In genomic region chr12:64938179-64938578, GRCh38 we compare ENCODE assay signal across 30 cellular contexts.
"Had no signal": no experiment of that assay in that cellular context is flagged by ENCODE, and none has a peak within 500 bp of the region (broad histone marks: within the 10 kb centered on the region; RNA-seq: fewer than 3 reads in every experiment).

No MANE protein-coding gene starts in this region.

- H3K36me3 Mint-ChIP-seq: activated CD8-positive, alpha-beta memory T cell treated with anti-CD3 and anti-CD28 coated beads, Interleukin-2, amount 10 ng/mL, durations not matched to agents 7 days and 5 days; activated naive CD4-positive, alpha-beta T cell treated with anti-CD3 and anti-CD28 coated beads, Interleukin-2, amount 50 U/mL, for 24 hours; activated naive CD8-positive, alpha-beta T cell treated with anti-CD3 and anti-CD28 coated beads, Interleukin-2, amount 10 ng/mL, durations not matched to agents 7 days and 5 days had no signal

- H3K36me3 ChIP-seq: ascending aorta had no signal

- H3K4me3 Mint-ChIP-seq: activated CD4-positive, alpha-beta memory T cell treated with anti-CD3 and anti-CD28 coated beads, Interleukin-2, amount 10 ng/mL, durations not matched to agents 7 days and 5 days; activated CD8-positive, alpha-beta memory T cell treated with anti-CD3 and anti-CD28 coated beads, Interleukin-2, amount 10 ng/mL, durations not matched to agents 7 days and 5 days; activated naive CD4-positive, alpha-beta T cell treated with anti-CD3 and anti-CD28 coated beads, Interleukin-2, amount 50 U/mL, for 24 hours; activated naive CD8-positive, alpha-beta T cell treated with anti-CD3 and anti-CD28 coated beads, Interleukin-2, amount 10 ng/mL, durations not matched to agents 7 days and 5 days; activated T-cell treated with anti-CD3 and anti-CD28 coated beads, Interleukin-2, amount 50 U/mL, for 72 hours; activated T-helper 17 cell treated with anti-CD3 and anti-CD28 coated beads, Interleukin-2, amount 50 U/mL, for 72 hours; T-helper 1 cell treated with Interleukin-12 subunit alpha and Interleukin-12 subunit beta and Interleukin-4 antibody, amounts not matched to agents 30 μg/mL and 1 μg/mL, for 36 hours; T-helper 2 cell treated with Interferon-gamma antibody and Interleukin-4, amounts not matched to agents 5 μg/mL and 100 μg/mL, for 36 hours had no signal

- H3K27me3 ChIP-seq: ascending aorta had no signal

- H3K27ac Mint-ChIP-seq: activated CD4-positive, alpha-beta memory T cell treated with anti-CD3 and anti-CD28 coated beads, Interleukin-2, amount 10 ng/mL, durations not matched to agents 7 days and 5 days; activated CD8-positive, alpha-beta memory T cell treated with anti-CD3 and anti-CD28 coated beads, Interleukin-2, amount 10 ng/mL, durations not matched to agents 7 days and 5 days; activated naive CD4-positive, alpha-beta T cell treated with anti-CD3 and anti-CD28 coated beads, Interleukin-2, amount 50 U/mL, for 24 hours; activated naive CD8-positive, alpha-beta T cell treated with anti-CD3 and anti-CD28 coated beads, Interleukin-2, amount 10 ng/mL, durations not matched to agents 7 days and 5 days; activated T-cell treated with anti-CD3 and anti-CD28 coated beads, Interleukin-2, amount 50 U/mL, for 72 hours; activated T-helper 17 cell treated with anti-CD3 and anti-CD28 coated beads, Interleukin-2, amount 50 U/mL, for 72 hours; T-helper 1 cell treated with Interleukin-12 subunit alpha and Interleukin-12 subunit beta and Interleukin-4 antibody, amounts not matched to agents 30 μg/mL and 1 μg/mL, for 36 hours; T-helper 2 cell treated with Interferon-gamma antibody and Interleukin-4, amounts not matched to agents 5 μg/mL and 100 μg/mL, for 36 hours had no signal

- H3K9me3 Mint-ChIP-seq: activated CD4-positive, alpha-beta memory T cell treated with anti-CD3 and anti-CD28 coated beads, Interleukin-2, amount 10 ng/mL, durations not matched to agents 7 days and 5 days; activated naive CD4-positive, alpha-beta T cell treated with anti-CD3 and anti-CD28 coated beads, Interleukin-2, amount 50 U/mL, for 24 hours; activated naive CD8-positive, alpha-beta T cell treated with anti-CD3 and anti-CD28 coated beads, Interleukin-2, amount 10 ng/mL, durations not matched to agents 7 days and 5 days; activated T-cell treated with anti-CD3 and anti-CD28 coated beads, Interleukin-2, amount 50 U/mL, for 72 hours; activated T-helper 17 cell treated with anti-CD3 and anti-CD28 coated beads, Interleukin-2, amount 50 U/mL, for 72 hours; T-helper 1 cell treated with Interleukin-12 subunit alpha and Interleukin-12 subunit beta and Interleukin-4 antibody, amounts not matched to agents 30 μg/mL and 1 μg/mL, for 36 hours; T-helper 2 cell treated with Interferon-gamma antibody and Interleukin-4, amounts not matched to agents 5 μg/mL and 100 μg/mL, for 36 hours had no signal

- H3K4me1 Mint-ChIP-seq: activated CD4-positive, alpha-beta memory T cell treated with anti-CD3 and anti-CD28 coated beads, Interleukin-2, amount 10 ng/mL, durations not matched to agents 7 days and 5 days; activated CD8-positive, alpha-beta memory T cell treated with anti-CD3 and anti-CD28 coated beads, Interleukin-2, amount 10 ng/mL, durations not matched to agents 7 days and 5 days; activated naive CD4-positive, alpha-beta T cell treated with anti-CD3 and anti-CD28 coated beads, Interleukin-2, amount 50 U/mL, for 24 hours; activated T-helper 17 cell treated with anti-CD3 and anti-CD28 coated beads, Interleukin-2, amount 50 U/mL, for 72 hours had no signal

- H3K4me3 ChIP-seq: ascending aorta, SK-N-MC had no signal

- DNase-seq: activated CD4-positive, alpha-beta memory T cell treated with anti-CD3 and anti-CD28 coated beads, Interleukin-2, amount 10 ng/mL, durations not matched to agents 7 days and 5 days; activated CD4-positive, alpha-beta T cell treated with anti-CD3 and anti-CD28 coated beads for 1 hour; activated CD4-positive, alpha-beta T cell treated with anti-CD3 and anti-CD28 coated beads for 48 hours; activated CD4-positive, CD25-positive, alpha-beta regulatory T cell; activated CD8-positive, alpha-beta memory T cell treated with anti-CD3 and anti-CD28 coated beads for 24 hours; activated CD8-positive, alpha-beta memory T cell treated with anti-CD3 and anti-CD28 coated beads, Interleukin-2, amount 10 ng/mL, durations not matched to agents 7 days and 5 days; activated CD8-positive, alpha-beta memory T cell treated with anti-CD3 and anti-CD28 coated beads, Interleukin-2, amount 50 U/mL, for 48 hours; activated effector memory CD4-positive, alpha-beta T cell treated with anti-CD3 and anti-CD28 coated beads, Interleukin-2, amount 50 U/mL, for 16 hours; activated naive CD4-positive, alpha-beta T cell treated with Interleukin-2 at 50 U/mL for 16 hours; activated naive CD8-positive, alpha-beta T cell treated with anti-CD3 and anti-CD28 coated beads, Interleukin-2, amount 10 ng/mL, durations not matched to agents 7 days and 5 days; activated T-cell treated with anti-CD3 and anti-CD28 coated beads, Interleukin-2, amount 50 U/mL, for 72 hours; amygdala; NCI-H1048; NCI-H1105 treated with DMSO at 0.1 percent for 48 hours; NCI-H1436 treated with DMSO at 0.1 percent for 48 hours; NCI-H1694 treated with DMSO at 0.1 percent for 48 hours; NCI-H2029 treated with DMSO at 0.1 percent for 48 hours; NCI-H2107; NCI-H2171; NCI-H510A; NCI-H526; NCI-H748 treated with DMSO at 0.1 percent for 48 hours; NK-92 treated with Interleukin-12 subunit alpha and Interleukin-12 subunit beta, amount 100 ng/mL, for 24 hours; Right ventricle myocardium superior had no signal
